In genomic region chr3:58059349-58060321, GRCh38 we compare ENCODE assay signal across 1 cellular context.
TF ChIP-seq lines count a peak whose summit lies in the region.

No MANE protein-coding gene starts in this region.

TF ChIP-seq in K562, 482 proteins besides CTCF, POLR2A, EP300 and RAD21 (continued from another document and continues in another):
- TF ChIP-seq HBP1 (CRISPR knock-in tag; IDR thresholded peaks at IDR 0.05) (no peak), SRSF3 (IDR thresholded peaks at IDR 0.05; ENCODE audit: insufficient read depth, low read length) (no peak), ZNF740 (CRISPR knock-in tag; IDR thresholded peaks at IDR 0.05) (no peak), ZNF740 (tag; IDR thresholded peaks at IDR 0.05) (no peak), HLTF (IDR thresholded peaks at IDR 0.05) (no peak), SMC3 (conservative IDR thresholded peaks at IDR 0.05; ENCODE audit: insufficient read depth, low read depth, low read length) (no peak), ZNF668 (CRISPR knock-in tag; IDR thresholded peaks at IDR 0.05) (no peak), STAT5B (CRISPR knock-in tag; IDR thresholded peaks at IDR 0.05) (no peak), TFAM (CRISPR knock-in tag; conservative IDR thresholded peaks at IDR 0.05) (no peak), ESRRA (IDR thresholded peaks at IDR 0.05; ENCODE audit: borderline replicate concordance, low read depth) (peak; percentile 54; the same call in 1 of the 2 replicates), CHD1 (IDR thresholded peaks at IDR 0.05; ENCODE audit: low read length) (no peak), GATA2 (CRISPR knock-in tag; IDR thresholded peaks at IDR 0.05) (no peak), JUNB (CRISPR knock-in tag; conservative IDR thresholded peaks at IDR 0.05) (no peak), RFX7 (CRISPR knock-in tag; IDR thresholded peaks at IDR 0.05) (no peak), ATF3 (IDR thresholded peaks at IDR 0.05) (peak; percentile 95), ATF3 (CRISPR knock-in tag; conservative IDR thresholded peaks at IDR 0.05) (no peak), ELF1 (tag; IDR thresholded peaks at IDR 0.05) (no peak), ZNF699 (CRISPR knock-in tag; IDR thresholded peaks at IDR 0.05; ENCODE audit: insufficient replicate concordance) (no peak), ZNF655 (CRISPR knock-in tag; IDR thresholded peaks at IDR 0.05) (no peak), ATF7 (IDR thresholded peaks at IDR 0.05) (peak; percentile 93), HSF4 (CRISPR knock-in tag; IDR thresholded peaks at IDR 0.05; ENCODE audit: borderline replicate concordance) (no peak), MGA (IDR thresholded peaks at IDR 0.05) (no peak), KHSRP (IDR thresholded peaks at IDR 0.05) (no peak), ZNF766 (CRISPR knock-in tag; conservative IDR thresholded peaks at IDR 0.05) (no peak), ZFX (CRISPR knock-in tag; IDR thresholded peaks at IDR 0.05) (no peak), ELF4 (CRISPR knock-in tag; IDR thresholded peaks at IDR 0.05) (no peak), CLOCK (CRISPR knock-in tag; IDR thresholded peaks at IDR 0.05; ENCODE audit: borderline replicate concordance) (no peak), ZNF23 (CRISPR knock-in tag; IDR thresholded peaks at IDR 0.05) (no peak), SMARCA4 (IDR thresholded peaks at IDR 0.05) (peak; percentile 71; the same call in 1 of the 2 replicates), U2AF2 (optimal IDR thresholded peaks at IDR 0.05; ENCODE audit: low read depth, low read length) (no peak), CBX5 (IDR thresholded peaks at IDR 0.05; ENCODE audit: borderline replicate concordance, low read depth) (no peak), AFF4 (CRISPR knock-in tag; IDR thresholded peaks at IDR 0.05) (no peak), ARID1B (IDR thresholded peaks at IDR 0.05) (peak; percentile 80), HMG20A (CRISPR knock-in tag; conservative IDR thresholded peaks at IDR 0.05) (no peak)
